Comparison of ENCODE assay signal across 14 cellular contexts in the genomic region with DNA sequence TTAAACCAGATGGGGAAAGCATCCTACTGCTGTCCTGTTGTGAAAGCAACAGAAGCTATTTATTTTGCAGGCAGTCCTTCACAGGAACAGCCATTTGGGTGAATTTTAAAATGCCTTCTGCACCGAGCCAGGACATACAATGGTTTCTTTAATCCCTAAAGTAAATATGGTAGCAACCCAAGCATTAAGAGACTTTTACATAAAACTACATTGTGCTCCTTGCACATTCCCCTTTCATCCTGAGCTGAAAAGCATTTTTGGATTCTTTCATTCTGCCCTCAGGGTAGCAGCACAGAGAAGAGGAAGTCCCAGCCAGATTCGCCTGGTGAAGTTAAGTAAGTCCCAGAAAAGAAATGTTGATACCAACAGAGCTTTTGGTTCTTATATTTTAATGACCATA.
DNase-seq lines count a peak whose midpoint lies in the region; ATAC-seq, FAIRE-seq and TF ChIP-seq lines count a peak whose summit lies in the region.
"Had no signal": no experiment of that assay in that cellular context is flagged by ENCODE, and none has a peak within 500 bp of the region (broad histone marks: within the 10 kb centered on the region; RNA-seq: fewer than 3 reads in every experiment).

No MANE protein-coding gene starts in this region.

- H3K27ac ChIP-seq in K562 (ENCODE audit: extremely low read depth, low read depth, low read length) = no peak overlapping the region
- H3K27ac ChIP-seq in upper lobe of left lung = no peak overlapping the region
- H3K27ac ChIP-seq: GM23248 had no signal

- no peak overlapping the region for H3K9ac ChIP-seq in K562 (ENCODE audit: insufficient read depth in 1 of 2, low read depth in 2 of 2, low read length in 2 of 2)
- H3K9ac ChIP-seq: GM23248 had no signal

- WGBS in K562 (ENCODE audit: insufficient coverage, low coverage, missing lambda C conversion rate) = 2% methylated on average over 2 of the region's 2 CpGs
- WGBS in upper lobe of left lung, 2 donors = 32 to 35% methylated on average over 2 of the region's 2 CpGs

- H3K27me3 ChIP-seq in K562 (ENCODE audit: control insufficient read depth in 2 of 2, insufficient read depth in 2 of 2, low read length in 2 of 2) (0 out of 5 replicates have a peak, but pooled peaks cover 0 to 3% of the 10 kb centered on the region in 2 experiments), upper lobe of left lung (no peaks in the 10 kb centered on the region)

- no TSS peak for BruUV-seq in K562 (replicated peaks; lab: Mats Ljungman, UMichigan)

- in situ Hi-C loops in K562 (cut with MboI) = no loop called here

- no peak for TF ChIP-seq RAD21 in K562 (CRISPR knock-in tag; conservative IDR thresholded peaks at IDR 0.05 in 1 of 2, IDR thresholded peaks at IDR 0.05 in 1 of 2)

- ATAC-seq in K562 (no peak), upper lobe of left lung (ENCODE audit: low FRiP score in 2 of 2) (no peak)
- ATAC-seq: stimulated activated effector memory CD8-positive, alpha-beta T cell treated with anti-CD3 and anti-CD28 coated beads, Interleukin-12 subunit alpha, Interleukin-12 subunit beta, amount 100 ng/mL, for 72 hours had no signal

- peaks cover 30% of the 10 kb centered on the region for H3K4me1 Mint-ChIP-seq in mesothelial cell of epicardium

- no peak overlapping the region for H2AFZ ChIP-seq in K562 (ENCODE audit: low read depth, low read length)
- H2AFZ ChIP-seq: GM23248 had no signal

- intact Hi-C loops in K562 (cut with micrococcal nuclease) = no loop called here

- H3K4me2 ChIP-seq in K562 (ENCODE audit: insufficient read depth, low read length) = no peak overlapping the region

- no peak overlapping the region for H3K4me3 Mint-ChIP-seq in mesothelial cell of epicardium
- H3K4me3 Mint-ChIP-seq: stimulated activated effector memory CD8-positive, alpha-beta T cell treated with anti-CD3 and anti-CD28 coated beads, Interleukin-12 subunit alpha, Interleukin-12 subunit beta, amount 100 ng/mL, for 72 hours had no signal

- no peaks in the 10 kb centered on the region for H3K27me3 Mint-ChIP-seq in mesothelial cell of epicardium (ENCODE audit: low read depth)

- H3K36me3 Mint-ChIP-seq in mesothelial cell of epicardium = no peaks in the 10 kb centered on the region
- H3K36me3 Mint-ChIP-seq: stimulated activated effector memory CD8-positive, alpha-beta T cell treated with anti-CD3 and anti-CD28 coated beads, Interleukin-12 subunit alpha, Interleukin-12 subunit beta, amount 100 ng/mL, for 72 hours had no signal

- no peak for TF ChIP-seq CTCF in K562 (IDR thresholded peaks at IDR 0.05 in 2 of 3, conservative IDR thresholded peaks at IDR 0.05 in 1 of 3; ENCODE audit: insufficient read depth in 2 of 3, low read depth in 1 of 3, low read length in 3 of 3)
- TF ChIP-seq CTCF in mesothelial cell of epicardium (IDR thresholded peaks at IDR 0.05; ENCODE audit: unreplicated experiment) = no peak
- no peak for TF ChIP-seq CTCF in upper lobe of left lung (IDR thresholded peaks at IDR 0.05)

- peak overlapping the region; percentile 81 for H3K27ac Mint-ChIP-seq in mesothelial cell of epicardium
- H3K27ac Mint-ChIP-seq: stimulated activated effector memory CD8-positive, alpha-beta T cell treated with anti-CD3 and anti-CD28 coated beads, Interleukin-12 subunit alpha, Interleukin-12 subunit beta, amount 100 ng/mL, for 72 hours had no signal

- no peaks in the 10 kb centered on the region for H3K9me1 ChIP-seq in K562 (ENCODE audit: control insufficient read depth, insufficient read depth, low read length)

- TF ChIP-seq EP300 in K562 (IDR thresholded peaks at IDR 0.05; ENCODE audit: low read length) (no peak), upper lobe of left lung (IDR thresholded peaks at IDR 0.05) (no peak)

- no peaks in the 10 kb centered on the region for H3K79me2 ChIP-seq in K562 (ENCODE audit: control insufficient read depth, insufficient read depth, low read length)

- no peaks in the 10 kb centered on the region for H3K9me3 ChIP-seq in K562 (replicated peaks; ENCODE audit: control insufficient read depth, insufficient read depth, low read depth, low read length)
- H3K9me3 ChIP-seq in upper lobe of left lung = no peaks in the 10 kb centered on the region

- CTCF ChIA-PET in K562 (lab: Yijun Ruan, JAX; ENCODE audit: low intra/inter-chr PET ratio) = no interaction called here

- POLR2A ChIA-PET in K562 (lab: Yijun Ruan, JAX) = interaction anchor here (1.0 kb wide), 1 partner anchor 15 kb away, joined by 4 read pairs; no protein-coding TSS in a partner anchor

- no peaks in the 10 kb centered on the region for H4K20me1 ChIP-seq in K562 (replicated peaks; ENCODE audit: control insufficient read depth, insufficient read depth, low read length)

- H3K36me3 ChIP-seq in K562 (ENCODE audit: control insufficient read depth, insufficient read depth, low read length) = no peaks in the 10 kb centered on the region
- H3K36me3 ChIP-seq in upper lobe of left lung = no peaks in the 10 kb centered on the region

- no peak for FAIRE-seq in K562 (lab: Jason Lieb, UNC)
- FAIRE-seq: GM19239 had no signal

- H3K4me3 ChIP-seq in K562 (no peak overlapping the region), upper lobe of left lung (no peak overlapping the region)
- H3K4me3 ChIP-seq: GM23248 had no signal

- DNase-seq in ELF-1 (ENCODE audit: low read depth, low spot score) = peak; percentile 47
- peak; percentile 20 to 25 for DNase-seq in NCI-H526 (lab: John Stamatoyannopoulos, UW)
- no peak for DNase-seq in K562 (ENCODE audit: extremely low read depth in 1 of 4, low spot score in 3 of 4)
- no peak for DNase-seq in mesothelial cell of epicardium (ENCODE audit: low spot score in 2 of 2, unreplicated experiment in 2 of 2)
- DNase-seq in NCI-H2081 (lab: John Stamatoyannopoulos, UW) = no peak
- no peak for DNase-seq in T-helper 2 cell
- DNase-seq in activated CD8-positive, alpha-beta memory T cell treated with anti-CD3 and anti-CD28 coated beads, Interleukin-2, amount 50 U/mL, for 4 hours = no peak
- no peak for DNase-seq in upper lobe of left lung
- DNase-seq: activated naive CD4-positive, alpha-beta T cell treated with anti-CD3 and anti-CD28 coated beads, Interleukin-2, amount 50 U/mL, for 16 hours; DMS79 treated with DMSO at 0.1 percent for 48 hours; GM23248; stimulated activated CD4-positive, alpha-beta T cell treated with anti-CD3 and anti-CD28 coated beads, Interleukin-2, amount 100 ng/mL, for 48 hours had no signal

- H3K9me3 Mint-ChIP-seq in mesothelial cell of epicardium = no peaks in the 10 kb centered on the region
- H3K9me3 Mint-ChIP-seq: stimulated activated effector memory CD8-positive, alpha-beta T cell treated with anti-CD3 and anti-CD28 coated beads, Interleukin-12 subunit alpha, Interleukin-12 subunit beta, amount 100 ng/mL, for 72 hours had no signal

- no peak for TF ChIP-seq POLR2A in K562 (conservative IDR thresholded peaks at IDR 0.05)
- TF ChIP-seq POLR2A in upper lobe of left lung (IDR thresholded peaks at IDR 0.05) = no peak

- H3K4me1 ChIP-seq in K562 (replicated peaks in 1 of 2; ENCODE audit: control insufficient read depth in 2 of 2, insufficient read depth in 2 of 2, low read length in 2 of 2) = no peaks in the 10 kb centered on the region
- no peaks in the 10 kb centered on the region for H3K4me1 ChIP-seq in upper lobe of left lung

TF ChIP-seq in K562, 482 proteins besides CTCF, POLR2A, EP300 and RAD21:
- TF ChIP-seq SPI1 (IDR thresholded peaks at IDR 0.05; ENCODE audit: borderline replicate concordance, low read depth, low read length) (peak; percentile 45; the same call in 1 of the 2 replicates), TFAM (CRISPR knock-in tag; conservative IDR thresholded peaks at IDR 0.05) (no peak), RREB1 (CRISPR knock-in tag; IDR thresholded peaks at IDR 0.05) (no peak), CBX8 (IDR thresholded peaks at IDR 0.05; ENCODE audit: borderline replicate concordance, extremely low read depth, low read depth, low read length, poor library complexity, severe bottlenecking) (no peak), HLTF (IDR thresholded peaks at IDR 0.05) (no peak)

Comparison
In these comparisons a context has a peak if more than half of its experiments do, and no peak if none do; other contexts are left out.
1. DNase-seq: peak in ELF-1 (single experiment) and NCI-H526 (2 of 2); none in K562 (0 of 4), mesothelial cell of epicardium (0 of 2), NCI-H2081 (0 of 2), T-helper 2 cell (0 of 5), activated CD8-positive, alpha-beta memory T cell treated with anti-CD3 and anti-CD28 coated beads, Interleukin-2, amount 50 U/mL, for 4 hours (single experiment) and upper lobe of left lung (0 of 2).